ENCODE assay signal across 19 cellular contexts in the genomic region with DNA sequence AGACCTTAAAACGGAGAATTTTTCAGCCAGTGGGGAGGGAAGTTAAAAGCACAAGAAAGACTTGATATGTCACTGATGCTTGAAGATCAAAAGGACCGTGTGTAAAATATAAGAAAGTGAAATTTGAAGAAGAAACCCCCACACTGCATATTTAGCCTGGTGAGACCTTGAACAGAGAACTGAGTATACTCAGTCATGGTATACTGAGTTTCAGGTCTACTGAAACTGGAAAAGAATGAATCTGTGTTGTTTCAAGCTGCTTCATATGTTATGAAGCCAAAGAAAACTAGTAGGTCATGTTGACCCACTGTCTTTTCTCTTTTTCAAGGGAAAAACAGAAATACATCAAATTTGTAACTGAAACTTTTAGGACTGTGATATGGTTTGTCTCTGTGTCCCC.
DNase-seq lines count a peak whose midpoint lies in the region; ATAC-seq and TF ChIP-seq lines count a peak whose summit lies in the region.
"Had no signal": no experiment of that assay in that cellular context is flagged by ENCODE, and none has a peak within 500 bp of the region (broad histone marks: within the 10 kb centered on the region; RNA-seq: fewer than 3 reads in every experiment).

No MANE protein-coding gene starts in this region.

- H3K4me3 ChIP-seq in GM12865 (ENCODE audit: low read depth, low read length): no peak overlapping the region
- H3K4me3 ChIP-seq: adrenal gland; BLaER1 treated with 17β-estradiol and CSF1 and Interleukin-3, amounts not matched to agents 10 nM and 100 nM; gastrocnemius medialis; lung; PC-9; psoas muscle had no signal

- no peak for TF ChIP-seq CTCF in GM12865 (IDR thresholded peaks at IDR 0.05; ENCODE audit: insufficient read depth, low read depth, low read length, missing control alignments)

- ATAC-seq in GM19043 (IDR thresholded peaks at IDR 0.05; ENCODE audit: low read depth, unreplicated experiment) (peak; percentile 86), HG02642 (IDR thresholded peaks at IDR 0.05; ENCODE audit: poor library complexity, unreplicated experiment) (peak; percentile 65), HG03354 (IDR thresholded peaks at IDR 0.05; ENCODE audit: poor library complexity, severe bottlenecking, unreplicated experiment) (peak; percentile 79)
- ATAC-seq: gastrocnemius medialis; naive thymus-derived CD4-positive, alpha-beta T cell; psoas muscle had no signal

- peak; percentile 33 for DNase-seq in GM12865 (ENCODE audit: low read depth)
- DNase-seq in mesenteric fat pad (ENCODE audit: low spot score): no peak
- no peak for DNase-seq in globus pallidus (ENCODE audit: low spot score)
- DNase-seq in NCI-H82 (lab: John Stamatoyannopoulos, UW): no peak
- DNase-seq in stimulated activated CD4-positive, alpha-beta T cell treated with anti-CD3 and anti-CD28 coated beads, Interleukin-12 subunit alpha, Interleukin-12 subunit beta, amount 100 ng/mL, for 4 hours: no peak
- DNase-seq: adrenal gland; DMS53; gastrocnemius medialis; HFFc6; naive thymus-derived CD4-positive, alpha-beta T cell; NCI-H1694; NCI-H526; PC-9; psoas muscle had no signal
